Comparison of ENCODE assay signal across 14 cellular contexts in the genomic region with DNA sequence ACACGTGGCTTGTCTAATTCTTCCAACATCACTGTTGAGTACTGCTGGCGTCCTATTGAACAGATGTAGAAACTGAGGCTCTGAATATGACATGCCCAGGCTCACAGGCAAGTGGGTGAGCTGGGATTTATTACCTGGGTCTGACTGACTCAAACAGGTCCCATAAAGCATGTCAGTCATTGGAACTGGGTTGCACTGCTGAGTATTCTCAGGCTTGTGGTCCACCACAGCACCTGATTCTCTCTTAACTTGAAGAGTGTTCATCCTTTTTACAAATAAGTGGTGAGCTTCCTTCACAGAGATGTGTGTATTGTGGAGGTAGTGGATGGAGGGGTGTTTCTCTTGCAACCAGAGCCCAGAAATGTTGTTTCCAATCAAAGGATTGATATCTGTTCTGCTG. TPM values are rescaled to one million over a fixed set of nuclear protein-coding genes. Genes with fewer than 3 reads are reported as not detected.
DNase-seq lines count a peak whose midpoint lies in the region; ATAC-seq, FAIRE-seq and TF ChIP-seq lines count a peak whose summit lies in the region.
"Had no signal": no experiment of that assay in that cellular context is flagged by ENCODE, and none has a peak within 500 bp of the region (broad histone marks: within the 10 kb centered on the region; RNA-seq: fewer than 3 reads in every experiment).

No MANE protein-coding gene starts in this region.

- H2AFZ ChIP-seq in GM12878 (ENCODE audit: control insufficient read depth, low read depth, low read length) (no peak overlapping the region; the same call in 1 of the 2 replicates), GM23248 (no peak overlapping the region), H9 (ENCODE audit: low read length) (no peak overlapping the region)

- intact Hi-C loops in GM12878 (cut with micrococcal nuclease; ENCODE audit: unreplicated experiment) = loop anchor here (5.0 kb wide), 2 partner anchors 85 to 115 kb away; a partner anchor contains a TSS

- H2AK5ac ChIP-seq in H9 (ENCODE audit: insufficient read length, low read length) = no peak overlapping the region

- TF ChIP-seq POLR2A in GM12878 (IDR thresholded peaks at IDR 0.05; ENCODE audit: low read depth, low read length) = no peak

- POLR2A ChIA-PET in GM12878 (lab: Charles Lee) = interaction anchor here (0.6 to 7.6 kb wide), 13 partner anchors 8 to 296 kb away, joined by 3 to 70 read pairs (median 5); a partner anchor contains a TSS

- no peaks in the 10 kb centered on the region for H3K79me2 ChIP-seq in GM12878 (ENCODE audit: control insufficient read depth, insufficient read depth, low read length)
- H3K79me2 ChIP-seq in GM23248 (ENCODE audit: insufficient read depth) = no peaks in the 10 kb centered on the region
- no peaks in the 10 kb centered on the region for H3K79me2 ChIP-seq in H9 (ENCODE audit: insufficient read depth, low read length)

- H3K4me1 Mint-ChIP-seq in activated T-cell treated with anti-CD3 and anti-CD28 coated beads, Interleukin-2, amount 50 U/mL, for 24 hours (ENCODE audit: low read depth) = peaks cover 33% of the 10 kb centered on the region
- peaks cover 2 to 6% of the 10 kb centered on the region in 2 experiments; a peak in 2 of 4 replicates for H3K4me1 Mint-ChIP-seq in H9

- H3K27me3 Mint-ChIP-seq in activated T-cell treated with anti-CD3 and anti-CD28 coated beads, Interleukin-2, amount 50 U/mL, for 24 hours = no peaks in the 10 kb centered on the region
- no peaks in the 10 kb centered on the region; the same call in 1 of the 2 replicates for H3K27me3 Mint-ChIP-seq in H9 (ENCODE audit: low read depth)

- H3K27ac Mint-ChIP-seq in activated T-cell treated with anti-CD3 and anti-CD28 coated beads, Interleukin-2, amount 50 U/mL, for 24 hours = peak overlapping the region; percentile 9
- H3K27ac Mint-ChIP-seq in H9 = no peak overlapping the region; a peak in 1 of 7 replicates
- H3K27ac Mint-ChIP-seq: progenitor cell of endocrine pancreas had no signal

- H3K23me2 ChIP-seq in H9 (ENCODE audit: insufficient read length, low read depth, low read length, poor library complexity, severe bottlenecking) = no peaks in the 10 kb centered on the region

- H3K4me2 ChIP-seq in GM12878 (ENCODE audit: control insufficient read depth, insufficient read depth) (peak overlapping the region; percentile 75), GM23248 (ENCODE audit: unreplicated experiment) (no peak overlapping the region), H9 (ENCODE audit: insufficient read depth, insufficient read length, low read length) (no peak overlapping the region)

- H4K91ac ChIP-seq in H9 (ENCODE audit: insufficient read length, low read depth, low read length) = no peak overlapping the region

- no peak overlapping the region for H3K56ac ChIP-seq in H9 (ENCODE audit: insufficient read length, low read depth, low read length)

- H2BK120ac ChIP-seq in H9 (ENCODE audit: low read depth, low read length, poor library complexity, severe bottlenecking) = no peak overlapping the region

- no peak for TF ChIP-seq EP300 in GM12878 (IDR thresholded peaks at IDR 0.05; ENCODE audit: borderline replicate concordance in 1 of 2, control insufficient read depth in 1 of 2, low read depth in 2 of 2, low read length in 2 of 2)

- H3K9me2 ChIP-seq in GM23248 (ENCODE audit: insufficient read depth) = no peaks in the 10 kb centered on the region

- no peak overlapping the region for H2BK5ac ChIP-seq in H9 (ENCODE audit: insufficient read length, low read length)

- no peaks in the 10 kb centered on the region for H3K9me3 Mint-ChIP-seq in activated T-cell treated with anti-CD3 and anti-CD28 coated beads, Interleukin-2, amount 50 U/mL, for 24 hours
- no peaks in the 10 kb centered on the region; a peak in 1 of 5 replicates for H3K9me3 Mint-ChIP-seq in H9

- H3K18ac ChIP-seq in H9 (ENCODE audit: insufficient read length, low read depth, low read length) = no peak overlapping the region

- no peaks in the 10 kb centered on the region for H3K36me3 Mint-ChIP-seq in activated T-cell treated with anti-CD3 and anti-CD28 coated beads, Interleukin-2, amount 50 U/mL, for 24 hours (ENCODE audit: low read depth)
- no peaks in the 10 kb centered on the region; a peak in 1 of 7 replicates for H3K36me3 Mint-ChIP-seq in H9 (ENCODE audit: insufficient read depth in 1 of 3, low read depth in 3 of 3)

- 66% methylated on average over 2 of the region's 2 CpGs for WGBS in GM12878 (ENCODE audit: insufficient coverage, insufficient replicate concordance, low lambda C conversion rate, missing lambda C conversion rate)
- WGBS in GM23248 (ENCODE audit: low coverage in 1 of 2, low lambda C conversion rate in 2 of 2, missing lambda C conversion rate in 2 of 2), 2 experiments = 62 to 64% methylated on average over 2 of the region's 2 CpGs
- WGBS in H9 (ENCODE audit: extremely low coverage, insufficient read length, low lambda C conversion rate) = no CpG with 5 or more reads among the region's 2 CpGs

- SMC1A ChIA-PET in GM12878 (lab: Charles Lee; ENCODE audit: uncharacterized antibody, unreplicated experiment) = interaction anchor here (0.7 to 17.0 kb wide), 37 partner anchors 8 to 254 kb away, joined by 3 to 338 read pairs (median 5); a partner anchor contains a TSS

- no peaks in the 10 kb centered on the region for H3K27me3 ChIP-seq in GM12878 (replicated peaks in 1 of 2; ENCODE audit: control insufficient read depth in 2 of 2, insufficient read depth in 2 of 2, low read length in 1 of 2)
- H3K27me3 ChIP-seq in GM23248 (replicated peaks; ENCODE audit: insufficient read depth) = peaks cover 56% of the 10 kb centered on the region
- no peaks in the 10 kb centered on the region for H3K27me3 ChIP-seq in H9 (ENCODE audit: insufficient read depth, low read length)
- H3K27me3 ChIP-seq: transverse colon had no signal

- H3K14ac ChIP-seq in H9 (ENCODE audit: insufficient read depth, low read length) = no peak overlapping the region

- no peaks in the 10 kb centered on the region for H3F3A ChIP-seq in GM23248 (ENCODE audit: insufficient read depth)

- in situ Hi-C loops in GM12878 (cut with MboI) = no loop called here
- in situ Hi-C loops in GM23248 (cut with MboI) = no loop called here

- no peak overlapping the region for H4K8ac ChIP-seq in H9 (replicated peaks; ENCODE audit: insufficient read length, low read depth, low read length)

- H2BK12ac ChIP-seq in H9 (ENCODE audit: insufficient read length, low read depth, low read length) = no peak overlapping the region

- ATAC-seq in GM21390 (IDR thresholded peaks at IDR 0.05; ENCODE audit: unreplicated experiment) = peak; percentile 49
- peak; percentile 46 for ATAC-seq in HG03159 (IDR thresholded peaks at IDR 0.05; ENCODE audit: unreplicated experiment)
- ATAC-seq in GM12878 = peak; percentile 49

- H3K4ac ChIP-seq in H9 (ENCODE audit: low read depth, low read length) = no peak overlapping the region

- no peak overlapping the region for H3K4me3 Mint-ChIP-seq in activated T-cell treated with anti-CD3 and anti-CD28 coated beads, Interleukin-2, amount 50 U/mL, for 24 hours
- H3K4me3 Mint-ChIP-seq in H9 = no peak overlapping the region

- H3K9me3 ChIP-seq in GM12878 (replicated peaks; ENCODE audit: control insufficient read depth, insufficient read depth, low read length) (no peaks in the 10 kb centered on the region), GM23248 (ENCODE audit: low read depth) (no peaks in the 10 kb centered on the region), H9 (ENCODE audit: control insufficient read depth, low read depth, low read length) (no peaks in the 10 kb centered on the region)
- H3K9me3 ChIP-seq: transverse colon had no signal

- BruUV-seq in GM12878 (replicated peaks; lab: Mats Ljungman, UMichigan) = no TSS peak

- H3K79me1 ChIP-seq in H9 (ENCODE audit: insufficient read depth, low read depth, low read length, poor library complexity, severe bottlenecking) = no peaks in the 10 kb centered on the region

- H4K20me1 ChIP-seq in GM12878 (ENCODE audit: control insufficient read depth, insufficient read depth) = no peaks in the 10 kb centered on the region
- no peaks in the 10 kb centered on the region for H4K20me1 ChIP-seq in GM23248 (ENCODE audit: insufficient read depth)
- no peaks in the 10 kb centered on the region for H4K20me1 ChIP-seq in H9 (ENCODE audit: control insufficient read depth, insufficient read depth, insufficient read length)

- H3K23ac ChIP-seq in H9 (ENCODE audit: insufficient read length, low read depth, low read length) = no peak overlapping the region

- H2BK15ac ChIP-seq in H9 (ENCODE audit: low read depth, low read length) = no peak overlapping the region

- RAD21 ChIA-PET in GM12878 (lab: Charles Lee; ENCODE audit: unreplicated experiment) = interaction anchor here (0.7 to 7.8 kb wide), 24 partner anchors 11 to 253 kb away, joined by 3 to 92 read pairs (median 6); no protein-coding TSS in a partner anchor

- FAIRE-seq in GM12878 (lab: Jason Lieb, UNC) = no peak
- FAIRE-seq: keratinocyte had no signal

- TF ChIP-seq CTCF in GM12878 (IDR thresholded peaks at IDR 0.05 in 2 of 3, conservative IDR thresholded peaks at IDR 0.05 in 1 of 3; ENCODE audit: control insufficient read depth in 2 of 3, extremely low read depth in 1 of 3, insufficient read depth in 1 of 3, low read depth in 3 of 3, low read length in 3 of 3) = no peak
- no peak for TF ChIP-seq CTCF in H9 (conservative IDR thresholded peaks at IDR 0.05)

- peaks cover 68% of the 10 kb centered on the region for H3K4me1 ChIP-seq in GM12878 (ENCODE audit: control insufficient read depth, insufficient read depth, low read length)
- H3K4me1 ChIP-seq in GM23248 (ENCODE audit: insufficient read depth) = no peaks in the 10 kb centered on the region
- no peaks in the 10 kb centered on the region; the same call in 1 of the 2 replicates for H3K4me1 ChIP-seq in H9 (ENCODE audit: insufficient read depth, low read length)

- no peak overlapping the region for H2BK20ac ChIP-seq in H9 (ENCODE audit: low read depth, low read length, poor library complexity, severe bottlenecking)

- H3K9ac ChIP-seq in GM12878 (ENCODE audit: control insufficient read depth, insufficient read depth, low read length) (no peak overlapping the region), GM23248 (no peak overlapping the region), H9 (ENCODE audit: extremely low read depth, insufficient read length, low read length) (no peak overlapping the region)

- H3K36me3 ChIP-seq in GM12878 (ENCODE audit: control insufficient read depth in 2 of 2, insufficient read depth in 2 of 2, low read length in 1 of 2) (no peaks in the 10 kb centered on the region), GM23248 (ENCODE audit: low read depth) (no peaks in the 10 kb centered on the region)
- H3K36me3 ChIP-seq: transverse colon had no signal

- H3T11ph ChIP-seq in H9 (ENCODE audit: low read length) = no peak overlapping the region

- TF ChIP-seq RAD21 in GM12878 (IDR thresholded peaks at IDR 0.05; ENCODE audit: insufficient read depth, low read depth, low read length) = no peak

- no peak for DNase-seq in activated T-cell treated with anti-CD3 and anti-CD28 coated beads, Interleukin-2, amount 50 U/mL, for 24 hours
- DNase-seq in activated T-cell treated with anti-CD3 and anti-CD28 coated beads, Interleukin-2, amount 50 U/mL, for 48 hours = no peak
- DNase-seq in GM12878 (ENCODE audit: low read depth, low spot score) = no peak
- DNase-seq in GM23248 = no peak
- DNase-seq in NCI-H524 (lab: John Stamatoyannopoulos, UW) = no peak
- DNase-seq in H9 = no peak
- DNase-seq: activated gamma-delta T cell, KG1, NCI-H1436 treated with DMSO at 0.1 percent for 48 hours, transverse colon had no signal

- no peak overlapping the region for H3K4me3 ChIP-seq in GM12878
- H3K4me3 ChIP-seq in GM23248 = no peak overlapping the region
- H3K4me3 ChIP-seq: transverse colon had no signal

- H4K5ac ChIP-seq in H9 (ENCODE audit: insufficient read length, low read depth, low read length) = no peak overlapping the region

- H3K27ac ChIP-seq in GM12878 (ENCODE audit: control insufficient read depth, insufficient read depth) (peak overlapping the region; percentile 73), GM23248 (no peak overlapping the region), H9 (ENCODE audit: insufficient read length, low read depth, low read length) (no peak overlapping the region)
- H3K27ac ChIP-seq: transverse colon had no signal

- CTCF ChIA-PET in GM12878 (lab: Yijun Ruan, JAX) = interaction anchor here (0.5 to 4.6 kb wide), 15 partner anchors 11 to 220 kb away, joined by 3 to 26 read pairs (median 3); no protein-coding TSS in a partner anchor

RNA-seq across cellular contexts. Expression of a gene that starts 44.5 kb away (rescaled TPM):
- 66.7 and 75.4 TPM in 2 replicates for total RNA-seq in GM12878 (2013; cell fraction: nucleolus; rRNA removed)
- total RNA-seq in GM12878 (2014; rRNA removed) (27.2 and 30.1 TPM in 2 replicates), GM12878 (2014; rRNA removed; fragmentation: Illumina TruSeq; extraction: Trizol) (36.0 and 36.3 TPM in 2 replicates), GM12878 (2021) (22.5 and 23.7 TPM in 2 replicates), H9 (2021) (90.4 and 92.0 TPM in 2 replicates)
- 27.6 TPM for polyA plus RNA-seq in GM12878 (2011; ENCODE audit: low read depth)
- polyA plus RNA-seq in GM12878 (2011; rRNA removed) (134 and 148 TPM in 2 replicates), GM12878 (2014; fragmentation: Illumina TruSeq; extraction: Trizol) (46.1 and 58.9 TPM in 2 replicates), GM12878 (2014; fragmentation: Nextera tagmentation; extraction: Ambion mirVana) (10 to 100 TPM; 26.5 to 31.7 TPM), GM12878 (2014; rRNA removed) (25.3 and 39.5 TPM in 2 replicates), GM12878 (2016; fragmentation: Nextera tagmentation; extraction: Ambion mirVana) (10 to 100 TPM; 26.2 to 30.0 TPM), GM23248 (2016; fragmentation: Nextera tagmentation; extraction: Ambion mirVana) (27.7 and 28.4 TPM in 2 replicates)
- 24.0 and 42.1 TPM in 2 replicates for polyA plus RNA-seq in GM12878 (2011; cell fraction: cytosol; rRNA removed)
- 27.7 and 29.9 TPM in 2 replicates for polyA plus RNA-seq in GM12878 (2011; cell fraction: nucleus; rRNA removed)
- polyA plus RNA-seq in GM12878 (2012) = 40.9 and 62.5 TPM in 2 replicates
- 60.1 and 106 TPM in 2 replicates for polyA minus RNA-seq in GM12878 (2011; rRNA and poly(A)+ RNA removed)
- polyA minus RNA-seq in GM12878 (2011; cell fraction: cytosol; rRNA and poly(A)+ RNA removed) = 12.4 and 22.0 TPM in 2 replicates
- polyA minus RNA-seq in GM12878 (2011; cell fraction: nucleus; rRNA and poly(A)+ RNA removed) = 25.4 and 34.3 TPM in 2 replicates
- total RNA-seq in GM23248 (2014; rRNA removed; shearing (Covaris generic)) = 25.5 and 32.7 TPM in 2 replicates
